7 cellular contexts compared by ENCODE assay signal in genomic region chr1:21270086-21270689, GRCh38. TPM values are rescaled to one million over a fixed set of nuclear protein-coding genes. Genes with fewer than 3 reads are reported as not detected.
A peak's percentile ranks its signal among the peaks of the same experiment; 100 is the strongest.
DNase-seq lines count a peak whose midpoint lies in the region; ATAC-seq and TF ChIP-seq lines count a peak whose summit lies in the region.

No MANE protein-coding gene starts in this region.

- H3K9ac ChIP-seq in colonic mucosa (ENCODE audit: low read depth in 2 of 2, low read length in 2 of 2): no peak overlapping the region

- H3K4me1 Mint-ChIP-seq in activated CD4-positive, alpha-beta T cell treated with anti-CD3 and anti-CD28 coated beads for 36 hours: peaks cover 28% of the 10 kb centered on the region
- H3K4me1 Mint-ChIP-seq in memory B cell: peaks cover 6% of the 10 kb centered on the region

- H3K36me3 ChIP-seq in colonic mucosa: peaks cover 12% of the 10 kb centered on the region

- POLR2A ChIA-PET in activated CD4-positive, alpha-beta T cell treated with anti-CD3 and anti-CD28 coated beads for 36 hours (lab: Charles Lee): interaction anchor here (0.6 to 1.2 kb wide), 4 partner anchors 23 to 1130 kb away, joined by 3 to 10 read pairs (median 4); no protein-coding TSS in a partner anchor

- H3K27ac ChIP-seq in colonic mucosa: no peak overlapping the region

- no peaks in the 10 kb centered on the region for H3K9me3 Mint-ChIP-seq in activated CD4-positive, alpha-beta T cell treated with anti-CD3 and anti-CD28 coated beads for 36 hours (ENCODE audit: low read depth)
- H3K9me3 Mint-ChIP-seq in memory B cell: no peaks in the 10 kb centered on the region

- peak; percentile 79 for DNase-seq in GM12865 (ENCODE audit: low read depth)
- peak; percentile 56 for DNase-seq in M059J (ENCODE audit: low read depth)
- peak; percentile 91 for DNase-seq in activated CD4-positive, alpha-beta T cell treated with anti-CD3 and anti-CD28 coated beads for 36 hours
- peak; percentile 85 for DNase-seq in colonic mucosa
- peak; percentile 86 to 92 for DNase-seq in memory B cell (ENCODE audit: low spot score in 2 of 2)
- peak; percentile 63 to 68 for DNase-seq in stimulated activated CD8-positive, alpha-beta memory T cell treated with anti-CD3 and anti-CD28 coated beads, Interleukin-7, amount 100 ng/mL, for 1 hour (ENCODE audit: low read depth in 2 of 2)
- no peak for DNase-seq in Ammon's horn (ENCODE audit: low spot score)

- intact Hi-C loops in activated CD4-positive, alpha-beta T cell treated with anti-CD3 and anti-CD28 coated beads for 36 hours (cut with DNase I, micrococcal nuclease): no loop called here
- intact Hi-C loops in colonic mucosa (cut with DNase I): no loop called here

- H3K4me3 ChIP-seq in GM12865 (ENCODE audit: low read depth, low read length) (no peak overlapping the region), colonic mucosa (no peak overlapping the region)

- H3K4me1 ChIP-seq in colonic mucosa: no peaks in the 10 kb centered on the region

- no peaks in the 10 kb centered on the region for H3K27me3 ChIP-seq in colonic mucosa

- H3K27ac Mint-ChIP-seq in activated CD4-positive, alpha-beta T cell treated with anti-CD3 and anti-CD28 coated beads for 36 hours: peak overlapping the region; percentile 21
- peak overlapping the region; percentile 62 for H3K27ac Mint-ChIP-seq in memory B cell

- H3K4me3 Mint-ChIP-seq in activated CD4-positive, alpha-beta T cell treated with anti-CD3 and anti-CD28 coated beads for 36 hours: no peak overlapping the region
- H3K4me3 Mint-ChIP-seq in memory B cell: no peak overlapping the region

- H3K27me3 Mint-ChIP-seq in activated CD4-positive, alpha-beta T cell treated with anti-CD3 and anti-CD28 coated beads for 36 hours: no peaks in the 10 kb centered on the region
- no peaks in the 10 kb centered on the region for H3K27me3 Mint-ChIP-seq in memory B cell

- ATAC-seq in activated CD4-positive, alpha-beta T cell treated with anti-CD3 and anti-CD28 coated beads for 36 hours: peak; percentile 87
- peak; percentile 97 for ATAC-seq in memory B cell (ENCODE audit: low read depth)

- TF ChIP-seq CTCF in GM12865 (IDR thresholded peaks at IDR 0.05; ENCODE audit: insufficient read depth, low read depth, low read length, missing control alignments) (peak; percentile 97), colonic mucosa (IDR thresholded peaks at IDR 0.05) (peak; percentile 87)

- CTCF ChIA-PET in activated CD4-positive, alpha-beta T cell treated with anti-CD3 and anti-CD28 coated beads for 36 hours (lab: Charles Lee): interaction anchor here (0.6 to 6.9 kb wide), 44 partner anchors 9 to 782 kb away, joined by 3 to 77 read pairs (median 6); partner anchors contain the start of gene ECE1

- H3K9me3 ChIP-seq in colonic mucosa: no peaks in the 10 kb centered on the region

- peaks cover 74% of the 10 kb centered on the region for H3K36me3 Mint-ChIP-seq in activated CD4-positive, alpha-beta T cell treated with anti-CD3 and anti-CD28 coated beads for 36 hours (ENCODE audit: low read depth)
- H3K36me3 Mint-ChIP-seq in memory B cell: peaks cover 22% of the 10 kb centered on the region

RNA-seq across cellular contexts. Expression of gene ECE1, which starts 20.1 kb away (rescaled TPM):
- 88.5 and 125 TPM in 2 replicates for total RNA-seq in M059J (2014; rRNA removed; shearing (Covaris generic))
- total RNA-seq in activated CD4-positive, alpha-beta T cell treated with anti-CD3 and anti-CD28 coated beads for 36 hours: 100 to 1,000 TPM; 130 to 162 TPM
- 100 to 1,000 TPM in 1 of 2 donors, 10 to 100 TPM in 1; 99.0 to 149 TPM for total RNA-seq in colonic mucosa
